Comparison of ENCODE assay signal across 1 cellular context in the genomic region with DNA sequence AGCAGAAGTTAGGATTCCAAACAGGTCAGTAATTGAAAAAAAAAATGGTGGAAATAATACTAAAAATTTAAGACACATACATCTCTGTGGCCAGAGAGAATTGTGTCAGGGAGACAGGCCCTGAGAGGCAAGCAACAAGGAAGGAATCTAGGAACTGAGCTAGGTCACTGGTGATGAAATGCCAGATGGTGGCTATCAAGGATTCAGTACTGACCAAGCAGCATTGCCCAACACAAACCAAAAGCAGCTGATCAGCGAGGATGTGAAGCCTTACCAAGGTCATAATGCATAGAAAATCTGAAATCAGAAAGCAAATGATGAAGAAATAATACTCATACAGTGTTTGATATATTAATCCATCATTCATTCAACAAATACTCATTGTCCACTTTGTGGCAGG.
TF ChIP-seq lines count a peak whose summit lies in the region.

No MANE protein-coding gene starts in this region.

TF ChIP-seq in K562, 482 proteins besides CTCF, POLR2A, EP300 and RAD21:
- TF ChIP-seq CREB1 (IDR thresholded peaks at IDR 0.05), result no peak
- no peak for TF ChIP-seq CREB1 (CRISPR knock-in tag; IDR thresholded peaks at IDR 0.05)
- no peak for TF ChIP-seq PHF21A (IDR thresholded peaks at IDR 0.05; ENCODE audit: borderline replicate concordance, low read depth)
- TF ChIP-seq ZNF24 (IDR thresholded peaks at IDR 0.05), result no peak
- no peak for TF ChIP-seq PML (IDR thresholded peaks at IDR 0.05; ENCODE audit: low read length)
- no peak for TF ChIP-seq HMG20A (CRISPR knock-in tag; conservative IDR thresholded peaks at IDR 0.05)
- TF ChIP-seq, protein P1, sequence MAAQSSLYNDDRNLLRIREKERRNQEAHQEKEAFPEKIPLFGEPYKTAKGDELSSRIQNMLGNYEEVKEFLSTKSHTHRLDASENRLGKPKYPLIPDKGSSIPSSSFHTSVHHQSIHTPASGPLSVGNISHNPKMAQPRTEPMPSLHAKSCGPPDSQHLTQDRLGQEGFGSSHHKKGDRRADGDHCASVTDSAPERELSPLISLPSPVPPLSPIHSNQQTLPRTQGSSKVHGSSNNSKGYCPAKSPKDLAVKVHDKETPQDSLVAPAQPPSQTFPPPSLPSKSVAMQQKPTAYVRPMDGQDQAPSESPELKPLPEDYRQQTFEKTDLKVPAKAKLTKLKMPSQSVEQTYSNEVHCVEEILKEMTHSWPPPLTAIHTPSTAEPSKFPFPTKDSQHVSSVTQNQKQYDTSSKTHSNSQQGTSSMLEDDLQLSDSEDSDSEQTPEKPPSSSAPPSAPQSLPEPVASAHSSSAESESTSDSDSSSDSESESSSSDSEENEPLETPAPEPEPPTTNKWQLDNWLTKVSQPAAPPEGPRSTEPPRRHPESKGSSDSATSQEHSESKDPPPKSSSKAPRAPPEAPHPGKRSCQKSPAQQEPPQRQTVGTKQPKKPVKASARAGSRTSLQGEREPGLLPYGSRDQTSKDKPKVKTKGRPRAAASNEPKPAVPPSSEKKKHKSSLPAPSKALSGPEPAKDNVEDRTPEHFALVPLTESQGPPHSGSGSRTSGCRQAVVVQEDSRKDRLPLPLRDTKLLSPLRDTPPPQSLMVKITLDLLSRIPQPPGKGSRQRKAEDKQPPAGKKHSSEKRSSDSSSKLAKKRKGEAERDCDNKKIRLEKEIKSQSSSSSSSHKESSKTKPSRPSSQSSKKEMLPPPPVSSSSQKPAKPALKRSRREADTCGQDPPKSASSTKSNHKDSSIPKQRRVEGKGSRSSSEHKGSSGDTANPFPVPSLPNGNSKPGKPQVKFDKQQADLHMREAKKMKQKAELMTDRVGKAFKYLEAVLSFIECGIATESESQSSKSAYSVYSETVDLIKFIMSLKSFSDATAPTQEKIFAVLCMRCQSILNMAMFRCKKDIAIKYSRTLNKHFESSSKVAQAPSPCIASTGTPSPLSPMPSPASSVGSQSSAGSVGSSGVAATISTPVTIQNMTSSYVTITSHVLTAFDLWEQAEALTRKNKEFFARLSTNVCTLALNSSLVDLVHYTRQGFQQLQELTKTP (IDR thresholded peaks at IDR 0.05; ENCODE audit: low read depth in 1 of 2, partially characterized antibody in 2 of 2), result no peak
- TF ChIP-seq, protein P2, sequence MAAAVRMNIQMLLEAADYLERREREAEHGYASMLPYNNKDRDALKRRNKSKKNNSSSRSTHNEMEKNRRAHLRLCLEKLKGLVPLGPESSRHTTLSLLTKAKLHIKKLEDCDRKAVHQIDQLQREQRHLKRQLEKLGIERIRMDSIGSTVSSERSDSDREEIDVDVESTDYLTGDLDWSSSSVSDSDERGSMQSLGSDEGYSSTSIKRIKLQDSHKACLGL (CRISPR knock-in tag; IDR thresholded peaks at IDR 0.05; ENCODE audit: borderline replicate concordance, poor library complexity, severe bottlenecking), result no peak
- no peak for TF ChIP-seq KLF6 (CRISPR knock-in tag; IDR thresholded peaks at IDR 0.05; ENCODE audit: borderline replicate concordance)
- TF ChIP-seq, protein P3, sequence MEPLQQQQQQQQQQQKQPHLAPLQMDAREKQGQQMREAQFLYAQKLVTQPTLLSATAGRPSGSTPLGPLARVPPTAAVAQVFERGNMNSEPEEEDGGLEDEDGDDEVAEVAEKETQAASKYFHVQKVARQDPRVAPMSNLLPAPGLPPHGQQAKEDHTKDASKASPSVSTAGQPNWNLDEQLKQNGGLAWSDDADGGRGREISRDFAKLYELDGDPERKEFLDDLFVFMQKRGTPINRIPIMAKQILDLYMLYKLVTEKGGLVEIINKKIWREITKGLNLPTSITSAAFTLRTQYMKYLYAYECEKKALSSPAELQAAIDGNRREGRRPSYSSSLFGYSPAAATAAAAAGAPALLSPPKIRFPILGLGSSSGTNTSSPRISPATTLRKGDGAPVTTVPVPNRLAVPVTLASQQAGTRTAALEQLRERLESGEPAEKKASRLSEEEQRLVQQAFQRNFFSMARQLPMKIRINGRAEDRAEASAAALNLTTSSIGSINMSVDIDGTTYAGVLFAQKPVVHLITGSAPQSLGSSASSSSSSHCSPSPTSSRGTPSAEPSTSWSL (CRISPR knock-in tag; IDR thresholded peaks at IDR 0.05; ENCODE audit: borderline replicate concordance), result no peak
- no peak for TF ChIP-seq CHD4 (IDR thresholded peaks at IDR 0.05; ENCODE audit: insufficient read depth, insufficient replicate concordance, low read depth, low read length, poor library complexity, severe bottlenecking)
- TF ChIP-seq, protein P4, sequence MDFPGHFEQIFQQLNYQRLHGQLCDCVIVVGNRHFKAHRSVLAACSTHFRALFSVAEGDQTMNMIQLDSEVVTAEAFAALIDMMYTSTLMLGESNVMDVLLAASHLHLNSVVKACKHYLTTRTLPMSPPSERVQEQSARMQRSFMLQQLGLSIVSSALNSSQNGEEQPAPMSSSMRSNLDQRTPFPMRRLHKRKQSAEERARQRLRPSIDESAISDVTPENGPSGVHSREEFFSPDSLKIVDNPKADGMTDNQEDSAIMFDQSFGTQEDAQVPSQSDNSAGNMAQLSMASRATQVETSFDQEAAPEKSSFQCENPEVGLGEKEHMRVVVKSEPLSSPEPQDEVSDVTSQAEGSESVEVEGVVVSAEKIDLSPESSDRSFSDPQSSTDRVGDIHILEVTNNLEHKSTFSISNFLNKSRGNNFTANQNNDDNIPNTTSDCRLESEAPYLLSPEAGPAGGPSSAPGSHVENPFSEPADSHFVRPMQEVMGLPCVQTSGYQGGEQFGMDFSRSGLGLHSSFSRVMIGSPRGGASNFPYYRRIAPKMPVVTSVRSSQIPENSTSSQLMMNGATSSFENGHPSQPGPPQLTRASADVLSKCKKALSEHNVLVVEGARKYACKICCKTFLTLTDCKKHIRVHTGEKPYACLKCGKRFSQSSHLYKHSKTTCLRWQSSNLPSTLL (IDR thresholded peaks at IDR 0.05), result no peak
- TF ChIP-seq NFYB (IDR thresholded peaks at IDR 0.05; ENCODE audit: extremely low read depth, insufficient read length), result no peak
- TF ChIP-seq ZNF184 (CRISPR knock-in tag; IDR thresholded peaks at IDR 0.05), result peak; percentile 43; the same call in 1 of the 2 replicates
- TF ChIP-seq ZNF696 (CRISPR knock-in tag; conservative IDR thresholded peaks at IDR 0.05), result no peak
- TF ChIP-seq NRF1 (conservative IDR thresholded peaks at IDR 0.05 in 1 of 2, IDR thresholded peaks at IDR 0.05 in 1 of 2), result no peak
- TF ChIP-seq CEBPG (CRISPR knock-in tag; IDR thresholded peaks at IDR 0.05), result no peak
- TF ChIP-seq CEBPG (tag; conservative IDR thresholded peaks at IDR 0.05 in 1 of 2, IDR thresholded peaks at IDR 0.05 in 1 of 2), result peak in 1 of 2 experiments; percentile 51; a peak in 1 of 4 replicates
- TF ChIP-seq PRPF4 (IDR thresholded peaks at IDR 0.05; ENCODE audit: insufficient read depth, low read depth, low read length, poor library complexity, severe bottlenecking), result no peak
- no peak for TF ChIP-seq RBM17 (IDR thresholded peaks at IDR 0.05; ENCODE audit: borderline replicate concordance, low read depth, low read length)
